ENCODE assay signal across 18 cellular contexts in the genomic region with DNA sequence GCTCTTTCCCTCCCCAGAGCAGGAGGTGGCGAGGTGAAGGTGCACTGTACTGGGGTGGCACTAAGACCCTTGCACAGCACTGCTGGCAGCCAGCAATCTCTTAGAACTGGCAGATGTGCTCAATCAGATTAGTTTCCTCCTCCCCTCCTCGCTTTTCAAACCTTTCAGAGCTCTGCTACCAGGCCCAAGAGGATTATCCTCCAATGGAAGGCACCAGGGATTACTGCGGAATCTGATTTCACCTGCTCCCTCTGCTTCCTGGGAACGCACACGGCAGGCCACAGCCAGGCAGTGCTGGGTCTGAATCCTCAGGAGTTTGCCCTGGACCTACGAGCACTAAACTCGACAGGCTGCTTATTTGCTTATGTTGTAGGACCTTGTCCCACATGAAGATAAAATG. TPM values are rescaled to one million over a fixed set of nuclear protein-coding genes. Genes with fewer than 3 reads are reported as not detected.
DNase-seq lines count a peak whose midpoint lies in the region; ATAC-seq, FAIRE-seq and TF ChIP-seq lines count a peak whose summit lies in the region.
"Had no signal": no experiment of that assay in that cellular context is flagged by ENCODE, and none has a peak within 500 bp of the region (broad histone marks: within the 10 kb centered on the region; RNA-seq: fewer than 3 reads in every experiment).

No MANE protein-coding gene starts in this region.

- H3K27ac ChIP-seq in DND-41 (ENCODE audit: low read length) (peak overlapping the region; percentile 18; the same call in 1 of the 2 replicates), endodermal cell (ENCODE audit: low read depth, low read length) (peak overlapping the region; percentile 66), small intestine (ENCODE audit: low read depth in 1 of 2, low read length in 1 of 2) (peak overlapping the region in 1 of 2 donors; percentile 38)

- no peaks in the 10 kb centered on the region for H3K27me3 Mint-ChIP-seq in endodermal cell (ENCODE audit: insufficient read depth)

- DNase-seq in DND-41: peak; percentile 20
- peak; percentile 94 for DNase-seq in NCI-H524 treated with DMSO at 0.1 percent for 48 hours (lab: John Stamatoyannopoulos, UW)
- peak; percentile 72 for DNase-seq in endodermal cell
- peak; percentile 57 for DNase-seq in small intestine
- no peak for DNase-seq in stimulated activated CD4-positive, alpha-beta T cell treated with anti-CD3 and anti-CD28 coated beads, Interleukin-4, amount 100 ng/mL, for 4 hours
- no peak for DNase-seq in HPDE6-E6E7 (ENCODE audit: extremely low spot score)
- DNase-seq: activated CD4-positive, alpha-beta T cell treated with anti-CD3 and anti-CD28 coated beads, Interleukin-2, amount 50 U/mL, for 1 hour; aorta; CD8-positive, alpha-beta T cell; KG1; NCI-H1694 treated with DMSO at 0.1 percent for 48 hours; stomach; T-helper 1 cell had no signal

- H3K27me3 ChIP-seq in DND-41 (ENCODE audit: insufficient read depth, low read length, poor library complexity) (no peaks in the 10 kb centered on the region), endodermal cell (ENCODE audit: control insufficient read depth, insufficient read depth, low read length, poor library complexity, severe bottlenecking) (no peaks in the 10 kb centered on the region), small intestine (ENCODE audit: control insufficient read depth in 2 of 2, insufficient read depth in 2 of 2, low read length in 2 of 2) (no peaks in the 10 kb centered on the region)
- H3K27me3 ChIP-seq: stomach had no signal

- H3K9me3 ChIP-seq in DND-41 (ENCODE audit: insufficient read depth, low read length, severe bottlenecking) (no peaks in the 10 kb centered on the region), endodermal cell (ENCODE audit: control insufficient read depth, low read length) (no peaks in the 10 kb centered on the region), small intestine (ENCODE audit: control insufficient read depth, low read depth) (no peaks in the 10 kb centered on the region)
- H3K9me3 ChIP-seq: stomach had no signal

- WGBS in endodermal cell (ENCODE audit: insufficient coverage in 1 of 2, insufficient read length in 1 of 2), 2 experiments: 57 to 69% methylated on average over 6 to 7 of the region's 7 CpGs
- WGBS in small intestine, 3 donors: 22 to 54% (median 38%) methylated on average over 7 of the region's 7 CpGs

- no peak overlapping the region for H3K4me2 ChIP-seq in DND-41 (ENCODE audit: insufficient read depth, low read length)

- H3K4me3 ChIP-seq in DND-41 (ENCODE audit: low read depth in 1 of 2, low read length in 2 of 2): no peak overlapping the region
- H3K4me3 ChIP-seq in endodermal cell (ENCODE audit: low read length): no peak overlapping the region
- no peak overlapping the region for H3K4me3 ChIP-seq in small intestine (ENCODE audit: low read depth in 1 of 2, low read length in 2 of 2)
- H3K4me3 ChIP-seq: stomach had no signal

- H3K27ac Mint-ChIP-seq in endodermal cell: peak overlapping the region; percentile 94
- H3K27ac Mint-ChIP-seq: activated T-helper 17 cell treated with anti-CD3 and anti-CD28 coated beads, Interleukin-2, amount 50 U/mL, for 72 hours; CD8-positive, alpha-beta T cell had no signal

- ATAC-seq in DND-41 (ENCODE audit: insufficient read depth, low read depth) (peak; percentile 70), GM21717 (IDR thresholded peaks at IDR 0.05; ENCODE audit: unreplicated experiment) (no peak), HG02571 (IDR thresholded peaks at IDR 0.05; ENCODE audit: unreplicated experiment) (no peak)
- ATAC-seq: activated T-helper 17 cell treated with anti-CD3 and anti-CD28 coated beads, Interleukin-2, amount 50 U/mL, for 72 hours; CD8-positive, alpha-beta T cell had no signal

- peaks cover 11% of the 10 kb centered on the region for H3K4me1 ChIP-seq in DND-41 (ENCODE audit: insufficient read depth, low read length)
- peaks cover 28% of the 10 kb centered on the region for H3K4me1 ChIP-seq in endodermal cell (ENCODE audit: control insufficient read depth, insufficient read depth, low read length)
- H3K4me1 ChIP-seq in small intestine (ENCODE audit: control insufficient read depth in 2 of 2, insufficient read depth in 1 of 2, low read depth in 1 of 2, low read length in 1 of 2): peaks cover 8% of the 10 kb centered on the region in 2 donors

- TF ChIP-seq CTCF in DND-41 (IDR thresholded peaks at IDR 0.05; ENCODE audit: borderline replicate concordance, extremely low read depth, low read length, poor library complexity, severe bottlenecking): no peak
- peak; percentile 14 for TF ChIP-seq CTCF in endodermal cell (conservative IDR thresholded peaks at IDR 0.05)

- no peaks in the 10 kb centered on the region for H3K79me2 ChIP-seq in DND-41 (ENCODE audit: insufficient read depth, low read length)

- peaks cover 14% of the 10 kb centered on the region for H3K36me3 Mint-ChIP-seq in endodermal cell (ENCODE audit: low read depth)
- H3K36me3 Mint-ChIP-seq: CD8-positive, alpha-beta T cell had no signal

- H2AFZ ChIP-seq in DND-41 (ENCODE audit: low read depth, low read length): no peak overlapping the region

- H3K4me1 Mint-ChIP-seq in endodermal cell: peaks cover 35% of the 10 kb centered on the region
- H3K4me1 Mint-ChIP-seq: activated T-helper 17 cell treated with anti-CD3 and anti-CD28 coated beads, Interleukin-2, amount 50 U/mL, for 72 hours had no signal

- H3K36me3 ChIP-seq in DND-41 (ENCODE audit: insufficient read depth, low read length) (no peaks in the 10 kb centered on the region), endodermal cell (ENCODE audit: control insufficient read depth, insufficient read depth, low read length) (peaks cover 4% of the 10 kb centered on the region), small intestine (ENCODE audit: control insufficient read depth in 2 of 2, insufficient read depth in 2 of 2, low read length in 2 of 2) (no peaks in the 10 kb centered on the region)

- no peaks in the 10 kb centered on the region for H4K20me1 ChIP-seq in DND-41 (ENCODE audit: insufficient read depth, low read length)

- H3K4me3 Mint-ChIP-seq in endodermal cell: no peak overlapping the region
- H3K4me3 Mint-ChIP-seq: activated T-helper 17 cell treated with anti-CD3 and anti-CD28 coated beads, Interleukin-2, amount 50 U/mL, for 72 hours; CD8-positive, alpha-beta T cell had no signal

- no peaks in the 10 kb centered on the region for H3K9me3 Mint-ChIP-seq in endodermal cell
- H3K9me3 Mint-ChIP-seq: activated T-helper 17 cell treated with anti-CD3 and anti-CD28 coated beads, Interleukin-2, amount 50 U/mL, for 72 hours; CD8-positive, alpha-beta T cell had no signal

- FAIRE-seq in small intestine (lab: Jason Lieb, UNC): no peak
- FAIRE-seq: frontal cortex had no signal

- H3K9ac ChIP-seq in DND-41 (ENCODE audit: low read depth, low read length): no peak overlapping the region
- peak overlapping the region; percentile 50 for H3K9ac ChIP-seq in endodermal cell (ENCODE audit: extremely low read depth, low read length, poor library complexity, severe bottlenecking)

RNA-seq across cellular contexts. Expression of gene FABP6, which starts 32.8 kb away (rescaled TPM):
- 1 to 10 TPM in 1 of 2 donors, under 1 TPM in 1; 0.37 to 1.9 TPM for total RNA-seq in endodermal cell
- 1.1 TPM for polyA plus RNA-seq in endodermal cell (2013, experiment 1 of 2)
- not detected for polyA plus RNA-seq in endodermal cell (2013, experiment 2 of 2)
- 1 to 10 TPM in 1 of 3 donors, not detected in 2; 1.5 TPM for polyA plus RNA-seq in small intestine
- total RNA-seq: aorta; CD8-positive, alpha-beta T cell; renal cortical epithelial cell had no signal
- polyA plus RNA-seq: aorta had no signal

RNA-seq across cellular contexts. Expression of gene CCNJL, which starts 50.2 kb away (rescaled TPM):
- 10 to 100 TPM; 14.1 to 18.7 TPM for total RNA-seq in endodermal cell
- 19.3 TPM for polyA plus RNA-seq in endodermal cell (2013, experiment 1 of 2)
- 18.7 TPM for polyA plus RNA-seq in endodermal cell (2013, experiment 2 of 2)
- polyA plus RNA-seq in small intestine: 1 to 10 TPM in 1 of 3 donors, under 1 TPM in 2; 0.22 to 2.5 (median 0.54) TPM
- total RNA-seq: activated T-helper 17 cell treated with anti-CD3 and anti-CD28 coated beads, Interleukin-2, amount 50 U/mL, for 72 hours; CD8-positive, alpha-beta T cell had no signal

Comparison
In these comparisons a context has a peak if more than half of its experiments do, and no peak if none do; other contexts are left out.
1. DNase-seq: peak in DND-41 (single experiment), NCI-H524 treated with DMSO at 0.1 percent for 48 hours (single experiment), endodermal cell (single experiment) and small intestine (single experiment); none in stimulated activated CD4-positive, alpha-beta T cell treated with anti-CD3 and anti-CD28 coated beads, Interleukin-4, amount 100 ng/mL, for 4 hours (0 of 2) and HPDE6-E6E7 (single experiment).